19 cellular contexts compared by ENCODE assay signal in the genomic region with DNA sequence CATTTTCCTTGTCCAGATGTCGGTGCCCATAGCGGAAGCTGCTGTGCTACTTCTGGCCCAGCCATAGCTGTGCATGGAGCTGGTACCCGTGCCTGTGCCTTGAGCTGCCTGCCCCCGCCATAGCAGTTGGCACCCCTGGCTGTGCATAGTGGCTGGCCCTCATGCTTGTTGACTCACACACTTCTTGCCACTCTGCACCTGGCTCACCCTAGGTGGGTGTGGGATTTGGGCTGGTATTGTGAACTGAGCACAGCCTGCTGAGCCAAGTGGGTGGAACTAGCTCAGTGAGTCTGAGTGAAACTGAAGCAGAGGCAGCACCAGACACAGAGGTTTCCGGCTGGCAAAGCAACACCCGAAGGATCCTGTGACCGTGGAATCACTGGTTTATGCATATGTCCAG.
A peak's percentile ranks its signal among the peaks of the same experiment; 100 is the strongest.
DNase-seq lines count a peak whose midpoint lies in the region; ATAC-seq, FAIRE-seq and TF ChIP-seq lines count a peak whose summit lies in the region.
"Had no signal": no experiment of that assay in that cellular context is flagged by ENCODE, and none has a peak within 500 bp of the region (broad histone marks: within the 10 kb centered on the region; RNA-seq: fewer than 3 reads in every experiment).

No MANE protein-coding gene starts in this region.

- H3K4me2 ChIP-seq in H1 (ENCODE audit: insufficient read depth in 1 of 2, low read depth in 2 of 2, low read length in 2 of 2): no peak overlapping the region
- H3K4me2 ChIP-seq: A549 had no signal

- no peak overlapping the region for H3K14ac ChIP-seq in H1 (ENCODE audit: insufficient read length)

- no peaks in the 10 kb centered on the region for H3K9me3 ChIP-seq in H1 (ENCODE audit: insufficient read depth in 2 of 2, low read depth in 1 of 2, low read length in 1 of 2)
- H3K9me3 ChIP-seq: A549, SJCRH30 had no signal

- H2AFZ ChIP-seq in H1 (ENCODE audit: low read length): peak overlapping the region; percentile 78; the same call in 1 of the 2 replicates

- no peak overlapping the region for H2BK120ac ChIP-seq in H1 (replicated peaks; ENCODE audit: low read depth, low read length)

- TF ChIP-seq POLR2A in H1 (IDR thresholded peaks at IDR 0.05; ENCODE audit: control extremely low read depth in 1 of 2, low read depth in 2 of 2, low read length in 2 of 2): no peak

- no peaks in the 10 kb centered on the region; a peak in 1 of 7 replicates for H3K4me1 ChIP-seq in H1 (replicated peaks in 1 of 4; ENCODE audit: control insufficient read depth in 3 of 4, insufficient read depth in 4 of 4, low read length in 3 of 4)
- H3K4me1 ChIP-seq: A549, SJCRH30 had no signal

- no peak overlapping the region for H4K91ac ChIP-seq in H1 (replicated peaks; ENCODE audit: insufficient read length, low read length)

- no peak for TF ChIP-seq EP300 in H1 (IDR thresholded peaks at IDR 0.05; ENCODE audit: borderline replicate concordance in 1 of 2, low read depth in 2 of 2, low read length in 2 of 2)

- peak; percentile 31 for ATAC-seq in stimulated activated memory B cell treated with anti-CD40 and anti-IgM and Interleukin-4, amounts not matched to agents 10 μg/mL and 1 μg/mL and 100 μg/mL, for 72 hours
- ATAC-seq in HG03521 (IDR thresholded peaks at IDR 0.05; ENCODE audit: unreplicated experiment) (no peak), HG02981 (IDR thresholded peaks at IDR 0.05; ENCODE audit: unreplicated experiment) (no peak)
- ATAC-seq: A549 had no signal

- no peak for FAIRE-seq in H1 (lab: Jason Lieb, UNC)
- FAIRE-seq: A549 had no signal

- peak; percentile 4 for DNase-seq in NCI-H345 (lab: John Stamatoyannopoulos, UW)
- DNase-seq in NCI-H345 treated with DMSO at 0.1 percent for 48 hours (lab: John Stamatoyannopoulos, UW; ENCODE audit: unreplicated experiment): no peak
- DNase-seq in NCI-H2029 (lab: John Stamatoyannopoulos, UW): peak; percentile 45
- DNase-seq in H1 (ENCODE audit: low read depth in 1 of 2, low spot score in 2 of 2): no peak
- no peak for DNase-seq in SKM-1 (lab: John Stamatoyannopoulos, UW; ENCODE audit: unreplicated experiment)
- DNase-seq: EL, HCEC 1CT, Kasumi-1, NCI-H1105 treated with DMSO at 0.1 percent for 48 hours, NCI-H187, NCI-H226, SJCRH30, T-helper 2 cell had no signal

- 91% methylated on average over 7 of the region's 7 CpGs; no CpG with 5 or more reads in 1 of the 2 experiments for WGBS in H1 (ENCODE audit: extremely low coverage in 1 of 2, insufficient coverage in 1 of 2, insufficient read length in 1 of 2, insufficient replicate concordance in 2 of 2, low coverage in 1 of 2, low lambda C conversion rate in 2 of 2, missing lambda C conversion rate in 1 of 2), 2 experiments

- H3K23ac ChIP-seq in H1 (ENCODE audit: insufficient read length): no peak overlapping the region

- H2BK5ac ChIP-seq in H1 (ENCODE audit: low read depth, low read length): no peak overlapping the region

- peaks cover 3% of the 10 kb centered on the region for H3K9me3 Mint-ChIP-seq in stimulated activated memory B cell treated with anti-CD40 and anti-IgM and Interleukin-4, amounts not matched to agents 10 μg/mL and 1 μg/mL and 100 μg/mL, for 72 hours

- no peak overlapping the region for H3K18ac ChIP-seq in H1 (ENCODE audit: extremely low read depth, low read length)

- no peak overlapping the region for H3K4me3 Mint-ChIP-seq in stimulated activated memory B cell treated with anti-CD40 and anti-IgM and Interleukin-4, amounts not matched to agents 10 μg/mL and 1 μg/mL and 100 μg/mL, for 72 hours
- H3K4me3 Mint-ChIP-seq: IgD-negative memory B cell had no signal

- TF ChIP-seq CTCF in H1 (IDR thresholded peaks at IDR 0.05; ENCODE audit: control extremely low read depth in 1 of 3, insufficient read depth in 1 of 3, low read depth in 1 of 3, low read length in 3 of 3): no peak

- no peaks in the 10 kb centered on the region for H3K27me3 Mint-ChIP-seq in stimulated activated memory B cell treated with anti-CD40 and anti-IgM and Interleukin-4, amounts not matched to agents 10 μg/mL and 1 μg/mL and 100 μg/mL, for 72 hours
- H3K27me3 Mint-ChIP-seq: IgD-negative memory B cell had no signal

- no peaks in the 10 kb centered on the region for H3K79me2 ChIP-seq in H1 (ENCODE audit: control insufficient read depth in 1 of 2, insufficient read depth in 2 of 2, low read length in 2 of 2)

- no peaks in the 10 kb centered on the region for H3K36me3 ChIP-seq in H1 (ENCODE audit: control insufficient read depth in 2 of 4, insufficient read depth in 4 of 4, low read length in 3 of 4)
- H3K36me3 ChIP-seq: SJCRH30 had no signal

- CTCF ChIA-PET in H1 (lab: Charles Lee; ENCODE audit: partially characterized antibody): interaction anchor here (0.6 kb wide), 1 partner anchor 48 kb away, joined by 3 read pairs; no protein-coding TSS in a partner anchor

- H3K23me2 ChIP-seq in H1 (ENCODE audit: low read depth, low read length): no peaks in the 10 kb centered on the region

- H3K4ac ChIP-seq in H1 (replicated peaks; ENCODE audit: insufficient read length, low read depth, low read length): no peak overlapping the region

- no peak overlapping the region for H3K4me3 ChIP-seq in H1 (ENCODE audit: extremely low read depth in 1 of 4, insufficient read depth in 2 of 4, low read depth in 3 of 4, low read length in 4 of 4)
- H3K4me3 ChIP-seq: A549, SJCRH30 had no signal

- H3K79me1 ChIP-seq in H1 (ENCODE audit: low read depth, low read length): no peaks in the 10 kb centered on the region

- H4K20me1 ChIP-seq in H1 (replicated peaks in 1 of 2; ENCODE audit: control insufficient read depth in 1 of 2, insufficient read depth in 2 of 2, low read length in 2 of 2): no peaks in the 10 kb centered on the region

- TF ChIP-seq RAD21 in H1 (IDR thresholded peaks at IDR 0.05 in 1 of 2, conservative IDR thresholded peaks at IDR 0.05 in 1 of 2; ENCODE audit: low read depth in 2 of 2, low read length in 2 of 2): no peak

- H3K9ac ChIP-seq in H1 (replicated peaks in 1 of 4; ENCODE audit: extremely low read depth in 1 of 4, low read depth in 3 of 4, low read length in 3 of 4): no peak overlapping the region

- H3K56ac ChIP-seq in H1 (replicated peaks; ENCODE audit: insufficient read length, low read depth, low read length): no peak overlapping the region

- no peak overlapping the region for H2BK12ac ChIP-seq in H1 (ENCODE audit: low read depth, low read length)

- H4K8ac ChIP-seq in H1 (ENCODE audit: extremely low read depth, insufficient read depth, low read length): peak overlapping the region; percentile 14

- no peaks in the 10 kb centered on the region for H3K27me3 ChIP-seq in H1 (replicated peaks in 1 of 4; ENCODE audit: control insufficient read depth in 3 of 4, extremely low read depth in 1 of 4, insufficient read depth in 3 of 4, low read length in 3 of 4)
- H3K27me3 ChIP-seq: SJCRH30 had no signal

- no peak overlapping the region for H3K27ac Mint-ChIP-seq in stimulated activated memory B cell treated with anti-CD40 and anti-IgM and Interleukin-4, amounts not matched to agents 10 μg/mL and 1 μg/mL and 100 μg/mL, for 72 hours
- H3K27ac Mint-ChIP-seq: IgD-negative memory B cell had no signal

- no peaks in the 10 kb centered on the region for H3K4me1 Mint-ChIP-seq in stimulated activated memory B cell treated with anti-CD40 and anti-IgM and Interleukin-4, amounts not matched to agents 10 μg/mL and 1 μg/mL and 100 μg/mL, for 72 hours
- H3K4me1 Mint-ChIP-seq: IgD-negative memory B cell had no signal

- no peak overlapping the region for H2BK20ac ChIP-seq in H1 (ENCODE audit: low read length)

- POLR2A ChIA-PET in H1 (lab: Charles Lee; ENCODE audit: partially characterized antibody): no interaction called here

- no peak overlapping the region for H2AK5ac ChIP-seq in H1 (ENCODE audit: low read depth, low read length)

- no peak overlapping the region for H3K27ac ChIP-seq in H1 (ENCODE audit: low read depth, low read length)
- H3K27ac ChIP-seq: A549, C4-2B, SJCRH30 had no signal

- H4K5ac ChIP-seq in H1 (ENCODE audit: insufficient read length, low read depth, low read length): no peak overlapping the region

- 0 out of 2 replicates have a peak overlapping the region, but pooled peaks have one; percentile 46 for H2BK15ac ChIP-seq in H1 (ENCODE audit: low read length)

- H3K36me3 Mint-ChIP-seq in stimulated activated memory B cell treated with anti-CD40 and anti-IgM and Interleukin-4, amounts not matched to agents 10 μg/mL and 1 μg/mL and 100 μg/mL, for 72 hours: no peaks in the 10 kb centered on the region
- H3K36me3 Mint-ChIP-seq: IgD-negative memory B cell had no signal

TF ChIP-seq in H1, 55 proteins besides CTCF, POLR2A, EP300 and RAD21:
- TF ChIP-seq FOSL1 (IDR thresholded peaks at IDR 0.05; ENCODE audit: insufficient read depth, low read depth, low read length) (no peak), BCL11A (IDR thresholded peaks at IDR 0.05; ENCODE audit: low read depth in 2 of 2, low read length in 2 of 2) (no peak), GTF2F1 (IDR thresholded peaks at IDR 0.05; ENCODE audit: borderline replicate concordance, low read depth, low read length) (no peak), RXRA (IDR thresholded peaks at IDR 0.05; ENCODE audit: insufficient read depth, low read depth, low read length) (no peak), NANOG (IDR thresholded peaks at IDR 0.05; ENCODE audit: insufficient read depth, low read depth, low read length, poor library complexity, severe bottlenecking) (no peak)
- TF ChIP-seq, protein P1, sequence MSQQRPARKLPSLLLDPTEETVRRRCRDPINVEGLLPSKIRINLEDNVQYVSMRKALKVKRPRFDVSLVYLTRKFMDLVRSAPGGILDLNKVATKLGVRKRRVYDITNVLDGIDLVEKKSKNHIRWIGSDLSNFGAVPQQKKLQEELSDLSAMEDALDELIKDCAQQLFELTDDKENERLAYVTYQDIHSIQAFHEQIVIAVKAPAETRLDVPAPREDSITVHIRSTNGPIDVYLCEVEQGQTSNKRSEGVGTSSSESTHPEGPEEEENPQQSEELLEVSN (IDR thresholded peaks at IDR 0.05): no peak

Comparison
In these comparisons a context has a peak if more than half of its experiments do, and no peak if none do; other contexts are left out.
1. DNase-seq: peak in NCI-H345 (single experiment) and NCI-H2029 (single experiment); none in NCI-H345 treated with DMSO at 0.1 percent for 48 hours (single experiment), H1 (0 of 2) and SKM-1 (single experiment).